ENCODE assay signal across 28 cellular contexts in genomic region chr5:95417971-95418370, GRCh38. TPM values are rescaled to one million over a fixed set of nuclear protein-coding genes. Genes with fewer than 3 reads are reported as not detected.
A peak's percentile ranks its signal among the peaks of the same experiment; 100 is the strongest.
DNase-seq lines count a peak whose midpoint lies in the region; ATAC-seq, FAIRE-seq and TF ChIP-seq lines count a peak whose summit lies in the region.
"Had no signal": no experiment of that assay in that cellular context is flagged by ENCODE, and none has a peak within 500 bp of the region (broad histone marks: within the 10 kb centered on the region; RNA-seq: fewer than 3 reads in every experiment).

No MANE protein-coding gene starts in this region.

- no peaks in the 10 kb centered on the region for H3K4me1 Mint-ChIP-seq in activated CD4-positive, alpha-beta T cell treated with anti-CD3 and anti-CD28 coated beads, Interleukin-2, amount 10 ng/mL, durations not matched to agents 24 days and 14 days
- H3K4me1 Mint-ChIP-seq: neural crest cell had no signal

- H3K27ac Mint-ChIP-seq in activated CD4-positive, alpha-beta T cell treated with anti-CD3 and anti-CD28 coated beads, Interleukin-2, amount 10 ng/mL, durations not matched to agents 24 days and 14 days, result no peak overlapping the region
- H3K27ac Mint-ChIP-seq: CD8-positive, alpha-beta T cell; progenitor cell of endocrine pancreas had no signal

- no peak overlapping the region for H3K9ac ChIP-seq in PC-3 (ENCODE audit: low read length)

- H3K4me3 ChIP-seq in PC-3 (ENCODE audit: low read length), result peak overlapping the region; percentile 35; the same call in 1 of the 2 replicates
- no peak overlapping the region for H3K4me3 ChIP-seq in bronchial epithelial cell (ENCODE audit: low read depth, low read length)
- H3K4me3 ChIP-seq in osteoblast (ENCODE audit: insufficient read depth, low read length), result no peak overlapping the region
- H3K4me3 ChIP-seq: esophagus muscularis mucosa, SJCRH30, spleen had no signal

- H2AFZ ChIP-seq in PC-3 (ENCODE audit: low read length), result no peak overlapping the region
- peak overlapping the region; percentile 26 for H2AFZ ChIP-seq in osteoblast (ENCODE audit: low read length)

- H3K27ac ChIP-seq in PC-3 (ENCODE audit: low read length) (no peak overlapping the region), osteoblast (ENCODE audit: low read depth, low read length) (no peak overlapping the region)
- H3K27ac ChIP-seq: esophagus muscularis mucosa, SJCRH30, spleen, WERI-Rb-1 had no signal

- peaks cover 8% of the 10 kb centered on the region for H3K27me3 Mint-ChIP-seq in activated CD4-positive, alpha-beta T cell treated with anti-CD3 and anti-CD28 coated beads, Interleukin-2, amount 10 ng/mL, durations not matched to agents 24 days and 14 days
- H3K27me3 Mint-ChIP-seq: progenitor cell of endocrine pancreas had no signal

- H3K4me1 ChIP-seq in PC-3 (ENCODE audit: insufficient read depth, low read length) (peaks cover 8% of the 10 kb centered on the region; the same call in 1 of the 2 replicates), osteoblast (ENCODE audit: insufficient read depth, low read length) (peaks cover 4% of the 10 kb centered on the region)
- H3K4me1 ChIP-seq: esophagus muscularis mucosa, spleen had no signal

- no peaks in the 10 kb centered on the region for H3K9me3 Mint-ChIP-seq in activated CD4-positive, alpha-beta T cell treated with anti-CD3 and anti-CD28 coated beads, Interleukin-2, amount 10 ng/mL, durations not matched to agents 24 days and 14 days
- H3K9me3 Mint-ChIP-seq: CD8-positive, alpha-beta T cell; neural crest cell had no signal

- intact Hi-C loops in PC-3 (cut with micrococcal nuclease), result no loop called here
- intact Hi-C loops in activated CD4-positive, alpha-beta T cell treated with anti-CD3 and anti-CD28 coated beads, Interleukin-2, amount 10 ng/mL, durations not matched to agents 24 days and 14 days (cut with micrococcal nuclease), result no loop called here
- intact Hi-C loops in left cardiac atrium (cut with DNase I), result no loop called here

- H3K36me3 ChIP-seq in PC-3 (ENCODE audit: low read depth, low read length), result no peaks in the 10 kb centered on the region
- no peaks in the 10 kb centered on the region for H3K36me3 ChIP-seq in bronchial epithelial cell (ENCODE audit: control insufficient read depth, insufficient read depth, low read length)
- no peaks in the 10 kb centered on the region for H3K36me3 ChIP-seq in osteoblast (ENCODE audit: insufficient read depth, low read length)
- H3K36me3 ChIP-seq: esophagus muscularis mucosa, SJCRH30, spleen, WERI-Rb-1 had no signal

- CTCF ChIA-PET in PC-3 (lab: Charles Lee), result no interaction called here

- H3K4me2 ChIP-seq in PC-3 (ENCODE audit: low read length) (peak overlapping the region; percentile 56; the same call in 1 of the 2 replicates), osteoblast (ENCODE audit: insufficient read depth, low read length) (peak overlapping the region; percentile 56)

- TF ChIP-seq CTCF in PC-3 (conservative IDR thresholded peaks at IDR 0.05; ENCODE audit: low read depth, low read length) (no peak), bronchial epithelial cell (IDR thresholded peaks at IDR 0.05; ENCODE audit: insufficient read depth, low read length, severe bottlenecking) (no peak), osteoblast (IDR thresholded peaks at IDR 0.05; ENCODE audit: extremely low read depth, low read depth, low read length) (no peak)

- peak; percentile 98 for ATAC-seq in PC-3
- no peak for ATAC-seq in HG02981 (IDR thresholded peaks at IDR 0.05; ENCODE audit: unreplicated experiment)
- ATAC-seq in left cardiac atrium, result no peak
- ATAC-seq: CD8-positive, alpha-beta T cell had no signal

- BruUV-seq in PC-3 (replicated peaks; lab: Mats Ljungman, UMichigan), result no TSS peak

- H4K20me1 ChIP-seq in PC-3 (ENCODE audit: low read length) (no peaks in the 10 kb centered on the region), osteoblast (ENCODE audit: insufficient read depth, low read length) (no peaks in the 10 kb centered on the region)

- no peaks in the 10 kb centered on the region for H3F3A ChIP-seq in PC-3 (ENCODE audit: low read length, unreplicated experiment)

- H3K36me3 Mint-ChIP-seq in activated CD4-positive, alpha-beta T cell treated with anti-CD3 and anti-CD28 coated beads, Interleukin-2, amount 10 ng/mL, durations not matched to agents 24 days and 14 days (ENCODE audit: low read depth), result no peaks in the 10 kb centered on the region
- H3K36me3 Mint-ChIP-seq: CD8-positive, alpha-beta T cell had no signal

- POLR2A ChIA-PET in PC-3 (lab: Charles Lee; ENCODE audit: unreplicated experiment), result no interaction called here

- H3K4me3 Mint-ChIP-seq in activated CD4-positive, alpha-beta T cell treated with anti-CD3 and anti-CD28 coated beads, Interleukin-2, amount 10 ng/mL, durations not matched to agents 24 days and 14 days, result no peak overlapping the region
- H3K4me3 Mint-ChIP-seq: CD8-positive, alpha-beta T cell; neural crest cell had no signal

- no peaks in the 10 kb centered on the region for H3K9me2 ChIP-seq in PC-3 (replicated peaks; ENCODE audit: low read length)

- DNase-seq in H54 (ENCODE audit: insufficient read length, low spot score), result no peak
- DNase-seq in PC-3, result peak; percentile 68
- DNase-seq in bronchial epithelial cell (ENCODE audit: low read depth), result peak; percentile 84
- DNase-seq in osteoblast (ENCODE audit: insufficient read length, low spot score, missing footprints), result no peak
- DNase-seq in activated CD4-positive, alpha-beta T cell treated with anti-CD3 and anti-CD28 coated beads, Interleukin-2, amount 10 ng/mL, durations not matched to agents 24 days and 14 days, result no peak
- no peak for DNase-seq in NCI-H2196 treated with DMSO at 0.1 percent for 48 hours (lab: John Stamatoyannopoulos, UW; ENCODE audit: unreplicated experiment)
- no peak for DNase-seq in left cardiac atrium
- DNase-seq: activated CD4-positive, alpha-beta T cell treated with anti-CD3 and anti-CD28 coated beads, Interleukin-2, amount 50 U/mL, for 4 hours; CD8-positive, alpha-beta T cell; central memory CD4-positive, alpha-beta T cell; DMS153; H7; head of caudate nucleus; MM.1S; NCI-H1694; SJCRH30; spleen; stimulated activated CD4-positive, alpha-beta T cell treated with anti-CD3 and anti-CD28 coated beads, Interleukin-4, amount 100 ng/mL, for 4 hours; trophoblast cell; WERI-Rb-1 had no signal

- H3K9me3 ChIP-seq in PC-3 (ENCODE audit: low read length) (no peaks in the 10 kb centered on the region), osteoblast (ENCODE audit: low read depth, low read length) (no peaks in the 10 kb centered on the region)
- H3K9me3 ChIP-seq: esophagus muscularis mucosa, SJCRH30, spleen had no signal

- TF ChIP-seq POLR2A in H54 (IDR thresholded peaks at IDR 0.05; ENCODE audit: low read depth, low read length), result no peak

- FAIRE-seq in H54 (lab: Jason Lieb, UNC) (peak; percentile 76), bronchial epithelial cell (lab: Jason Lieb, UNC) (no peak)

- no peaks in the 10 kb centered on the region for H3K79me2 ChIP-seq in PC-3 (ENCODE audit: low read length)
- H3K79me2 ChIP-seq in osteoblast (ENCODE audit: insufficient read depth, low read length), result no peaks in the 10 kb centered on the region

- H3K27me3 ChIP-seq in PC-3 (ENCODE audit: low read length), result no peaks in the 10 kb centered on the region
- H3K27me3 ChIP-seq in bronchial epithelial cell (ENCODE audit: control insufficient read depth, insufficient read depth, low read length), result no peaks in the 10 kb centered on the region
- H3K27me3 ChIP-seq in osteoblast (ENCODE audit: insufficient read depth, low read length), result no peaks in the 10 kb centered on the region
- H3K27me3 ChIP-seq: esophagus muscularis mucosa, SJCRH30, spleen had no signal

RNA-seq across cellular contexts. Expression of gene FAM81B, which starts 26.8 kb away (rescaled TPM):
- total RNA-seq in PC-3 (2014; rRNA removed) (not detected in 2 replicates), bronchial epithelial cell (not detected in 2 replicates), osteoblast (not detected in 2 replicates), left cardiac atrium (10 to 100 TPM in 1 of 2 donors, 1 to 10 TPM in 1; 8.6 to 16.4 TPM)
- not detected in 2 replicates for total RNA-seq in activated CD4-positive, alpha-beta T cell treated with anti-CD3 and anti-CD28 coated beads, Interleukin-2, amount 10 ng/mL, durations not matched to agents 24 days and 14 days
- total RNA-seq: CD8-positive, alpha-beta T cell; esophagus muscularis mucosa; H7; liver; mucosa of gallbladder; neural crest cell; OCI-LY7; progenitor cell of endocrine pancreas; SJCRH30; spleen; T-helper 2 cell treated with Interferon-gamma antibody and Interleukin-4, amounts not matched to agents 100 ng/mL and 5 ng/mL, for 36 hours had no signal

Comparison
In these comparisons a context has a peak if more than half of its experiments do, and no peak if none do; other contexts are left out.
1. DNase-seq: peak in PC-3 (single experiment) and bronchial epithelial cell (single experiment); none in H54 (single experiment), osteoblast (single experiment), activated CD4-positive, alpha-beta T cell treated with anti-CD3 and anti-CD28 coated beads, Interleukin-2, amount 10 ng/mL, durations not matched to agents 24 days and 14 days (single experiment), NCI-H2196 treated with DMSO at 0.1 percent for 48 hours (single experiment) and left cardiac atrium (single experiment).